Comparison of ENCODE assay signal across 14 cellular contexts in genomic region chr18:24656571-24656971, GRCh38.
DNase-seq lines count a peak whose midpoint lies in the region; ATAC-seq and TF ChIP-seq lines count a peak whose summit lies in the region.
"Had no signal": no experiment of that assay in that cellular context is flagged by ENCODE, and none has a peak within 500 bp of the region (broad histone marks: within the 10 kb centered on the region; RNA-seq: fewer than 3 reads in every experiment).

No MANE protein-coding gene starts in this region.

- no peaks in the 10 kb centered on the region for H3K36me3 Mint-ChIP-seq in osteocyte (ENCODE audit: unreplicated experiment)
- H3K36me3 Mint-ChIP-seq: neural progenitor cell, WTC11 had no signal

- H3K4me3 Mint-ChIP-seq in osteocyte (ENCODE audit: unreplicated experiment): no peak overlapping the region
- H3K4me3 Mint-ChIP-seq: neural progenitor cell, WTC11 had no signal

- DNase-seq in Caki2 (ENCODE audit: low read depth) (peak; percentile 0), NCI-H1105 treated with DMSO at 0.1 percent for 48 hours (lab: John Stamatoyannopoulos, UW) (peak; percentile 92), RWPE2 (ENCODE audit: low spot score) (no peak), foreskin fibroblast (peak; percentile 18 to 50), osteocyte (ENCODE audit: extremely low spot score, unreplicated experiment) (no peak), GM13976 (ENCODE audit: low spot score) (no peak)
- DNase-seq: activated effector memory CD4-positive, alpha-beta T cell treated with Interleukin-2 at 50 U/mL for 16 hours; dorsolateral prefrontal cortex had no signal

- TF ChIP-seq CTCF in RWPE2 (IDR thresholded peaks at IDR 0.05; ENCODE audit: poor library complexity, severe bottlenecking) (no peak), foreskin fibroblast (IDR thresholded peaks at IDR 0.05; ENCODE audit: low read depth, low read length) (no peak), osteocyte (IDR thresholded peaks at IDR 0.05) (no peak), GM13976 (IDR thresholded peaks at IDR 0.05; ENCODE audit: borderline replicate concordance, control extremely low read depth, extremely low read depth, insufficient read depth, missing control alignments) (no peak)

- H3K27ac Mint-ChIP-seq in osteocyte (ENCODE audit: unreplicated experiment): no peak overlapping the region
- H3K27ac Mint-ChIP-seq: neural progenitor cell, WTC11 had no signal

- H3K4me3 ChIP-seq in RWPE2 (ENCODE audit: severe bottlenecking) (no peak overlapping the region), foreskin fibroblast (ENCODE audit: low read depth in 1 of 2, low read length in 2 of 2) (no peak overlapping the region)
- H3K4me3 ChIP-seq: dorsolateral prefrontal cortex, K562, neural progenitor cell had no signal

- H3K27me3 Mint-ChIP-seq in osteocyte (ENCODE audit: unreplicated experiment): no peaks in the 10 kb centered on the region

- no peaks in the 10 kb centered on the region for H3K4me1 Mint-ChIP-seq in osteocyte (ENCODE audit: unreplicated experiment)

- no peaks in the 10 kb centered on the region for H3K9me3 ChIP-seq in RWPE2 (ENCODE audit: severe bottlenecking)

- H3K4me1 ChIP-seq in RWPE2 (ENCODE audit: insufficient read depth, poor library complexity, severe bottlenecking): no peaks in the 10 kb centered on the region

- in situ Hi-C loops in Caki2 (cut with HindIII; ENCODE audit: low pct_unique_long_range_greater_than_20kb, low sequenced_read_pairs) (no loop called here), GM13976 (cut with MboI; ENCODE audit: low sequenced_read_pairs, unreplicated experiment) (no loop called here)

- H3K9me3 Mint-ChIP-seq in osteocyte (ENCODE audit: unreplicated experiment): no peaks in the 10 kb centered on the region
- H3K9me3 Mint-ChIP-seq: neural progenitor cell, WTC11 had no signal

- peak; percentile 94 for ATAC-seq in RWPE2 (ENCODE audit: low read depth)
- ATAC-seq in HG03439 (IDR thresholded peaks at IDR 0.05; ENCODE audit: unreplicated experiment): no peak
- no peak for ATAC-seq in GM19397 (IDR thresholded peaks at IDR 0.05; ENCODE audit: unreplicated experiment)
- ATAC-seq: K562, WTC11 had no signal

- peaks cover 11% of the 10 kb centered on the region for H3K27me3 ChIP-seq in RWPE2 (ENCODE audit: insufficient read depth, poor library complexity, severe bottlenecking)
- H3K27me3 ChIP-seq: dorsolateral prefrontal cortex, neural progenitor cell had no signal

- no peaks in the 10 kb centered on the region for H3K36me3 ChIP-seq in RWPE2 (ENCODE audit: low read depth)
- H3K36me3 ChIP-seq: neural progenitor cell had no signal

- no peak overlapping the region for H3K27ac ChIP-seq in RWPE2 (ENCODE audit: poor library complexity, severe bottlenecking)
- H3K27ac ChIP-seq: C4-2B, dorsolateral prefrontal cortex, neural progenitor cell had no signal

Comparison
In these comparisons a context has a peak if more than half of its experiments do, and no peak if none do; other contexts are left out.
1. DNase-seq: peak in Caki2 (single experiment), NCI-H1105 treated with DMSO at 0.1 percent for 48 hours (single experiment) and foreskin fibroblast (2 of 2); none in RWPE2 (single experiment), osteocyte (single experiment) and GM13976 (single experiment).